26 cellular contexts compared by ENCODE assay signal in genomic region chr4:21792736-21793135, GRCh38.
"Had no signal": no experiment of that assay in that cellular context is flagged by ENCODE, and none has a peak within 500 bp of the region (broad histone marks: within the 10 kb centered on the region; RNA-seq: fewer than 3 reads in every experiment).

No MANE protein-coding gene starts in this region.

- H3K4me3 Mint-ChIP-seq: IgD-negative memory B cell had no signal

- H3K9me3 ChIP-seq: SJSA1 had no signal

- H3K27ac ChIP-seq: HL-60, KMS-11, SJSA1, SK-N-MC had no signal

- H3K27me3 Mint-ChIP-seq: IgD-negative memory B cell had no signal

- ATAC-seq: K562 had no signal

- DNase-seq: Kasumi-1, MM.1S, MV-4-11, NCI-H1048, NCI-H1105, NCI-H1417 treated with DMSO at 0.1 percent for 48 hours, NCI-H146, NCI-H1694 treated with DMSO at 0.1 percent for 48 hours, NCI-H1930, NCI-H2081, NCI-H2171, NCI-H226, NCI-H446, NCI-H510A, NCI-H524 treated with DMSO at 0.1 percent for 48 hours, NCI-H69, NCI-H774, Right ventricle myocardium superior, RPMI8226, SIG-M5 had no signal

- H3K27me3 ChIP-seq: SJSA1 had no signal

- H3K36me3 Mint-ChIP-seq: IgD-negative memory B cell had no signal

- H3K4me2 ChIP-seq: KMS-11 had no signal

- H3K9ac ChIP-seq: KMS-11 had no signal

- H3K4me3 ChIP-seq: K562, SJSA1, SK-N-MC had no signal

- H3K36me3 ChIP-seq: SJSA1 had no signal
